8 cellular contexts compared by ENCODE assay signal in genomic region chr15:94231728-94232086, GRCh38. TPM values are rescaled to one million over a fixed set of nuclear protein-coding genes. Genes with fewer than 3 reads are reported as not detected.
DNase-seq lines count a peak whose midpoint lies in the region; ATAC-seq and TF ChIP-seq lines count a peak whose summit lies in the region.

No MANE protein-coding gene starts in this region.

- H3K27ac Mint-ChIP-seq in activated CD4-positive, alpha-beta T cell treated with anti-CD3 and anti-CD28 coated beads, Interleukin-2, amount 10 ng/mL, durations not matched to agents 24 days and 14 days, result peak overlapping the region; percentile 97
- peak overlapping the region; percentile 98 for H3K27ac Mint-ChIP-seq in natural killer cell treated with Interleukin-12 subunit alpha and Interleukin-12 subunit beta and Interleukin-15 and Interleukin-18, amount 100 ng/mL, for 72 hours

- peak overlapping the region; percentile 89 for H3K4me3 Mint-ChIP-seq in activated CD4-positive, alpha-beta T cell treated with anti-CD3 and anti-CD28 coated beads, Interleukin-2, amount 10 ng/mL, durations not matched to agents 24 days and 14 days
- H3K4me3 Mint-ChIP-seq in natural killer cell treated with Interleukin-12 subunit alpha and Interleukin-12 subunit beta and Interleukin-15 and Interleukin-18, amount 100 ng/mL, for 72 hours, result peak overlapping the region; percentile 94

- no peak for TF ChIP-seq CTCF in epithelial cell of esophagus (IDR thresholded peaks at IDR 0.05; ENCODE audit: insufficient read depth, low read depth, low read length, missing control alignments)

- peaks cover 2% of the 10 kb centered on the region for H3K9me3 Mint-ChIP-seq in activated CD4-positive, alpha-beta T cell treated with anti-CD3 and anti-CD28 coated beads, Interleukin-2, amount 10 ng/mL, durations not matched to agents 24 days and 14 days
- no peaks in the 10 kb centered on the region for H3K9me3 Mint-ChIP-seq in natural killer cell treated with Interleukin-12 subunit alpha and Interleukin-12 subunit beta and Interleukin-15 and Interleukin-18, amount 100 ng/mL, for 72 hours

- DNase-seq in activated CD4-positive, alpha-beta T cell treated with anti-CD3 and anti-CD28 coated beads, Interleukin-2, amount 10 ng/mL, durations not matched to agents 24 days and 14 days, result no peak
- DNase-seq in activated CD4-positive, alpha-beta T cell treated with anti-CD3 and anti-CD28 coated beads, Interleukin-2, amount 50 U/mL, for 4 hours, result no peak
- peak; percentile 38 for DNase-seq in RKO (ENCODE audit: low spot score)
- peak; percentile 45 for DNase-seq in epithelial cell of esophagus (ENCODE audit: low read depth)
- no peak for DNase-seq in natural killer cell treated with Interleukin-12 subunit alpha and Interleukin-12 subunit beta and Interleukin-15 and Interleukin-18, amount 100 ng/mL, for 72 hours (ENCODE audit: low spot score)
- no peak for DNase-seq in activated effector memory CD4-positive, alpha-beta T cell treated with Interleukin-2 at 50 U/mL for 16 hours
- no peak for DNase-seq in NCI-H446 (lab: John Stamatoyannopoulos, UW)

- H3K4me3 ChIP-seq in epithelial cell of esophagus (ENCODE audit: low read length), result peak overlapping the region; percentile 66

- H3K36me3 Mint-ChIP-seq in activated CD4-positive, alpha-beta T cell treated with anti-CD3 and anti-CD28 coated beads, Interleukin-2, amount 10 ng/mL, durations not matched to agents 24 days and 14 days (ENCODE audit: low read depth), result peaks cover 30% of the 10 kb centered on the region
- H3K36me3 Mint-ChIP-seq in natural killer cell treated with Interleukin-12 subunit alpha and Interleukin-12 subunit beta and Interleukin-15 and Interleukin-18, amount 100 ng/mL, for 72 hours, result peaks cover 33% of the 10 kb centered on the region

- intact Hi-C loops in activated CD4-positive, alpha-beta T cell treated with anti-CD3 and anti-CD28 coated beads, Interleukin-2, amount 10 ng/mL, durations not matched to agents 24 days and 14 days (cut with micrococcal nuclease), result loop anchor here (1.0 to 10.0 kb wide), 6 partner anchors 41 to 1427 kb away; no protein-coding TSS in a partner anchor

- H3K4me1 Mint-ChIP-seq in activated CD4-positive, alpha-beta T cell treated with anti-CD3 and anti-CD28 coated beads, Interleukin-2, amount 10 ng/mL, durations not matched to agents 24 days and 14 days, result peaks cover 71% of the 10 kb centered on the region
- peaks cover 65 to 79% of the 10 kb centered on the region in 2 donors for H3K4me1 Mint-ChIP-seq in natural killer cell treated with Interleukin-12 subunit alpha and Interleukin-12 subunit beta and Interleukin-15 and Interleukin-18, amount 100 ng/mL, for 72 hours (ENCODE audit: low read depth in 2 of 2)

- H3K27me3 Mint-ChIP-seq in activated CD4-positive, alpha-beta T cell treated with anti-CD3 and anti-CD28 coated beads, Interleukin-2, amount 10 ng/mL, durations not matched to agents 24 days and 14 days, result no peaks in the 10 kb centered on the region
- no peaks in the 10 kb centered on the region for H3K27me3 Mint-ChIP-seq in natural killer cell treated with Interleukin-12 subunit alpha and Interleukin-12 subunit beta and Interleukin-15 and Interleukin-18, amount 100 ng/mL, for 72 hours

- ATAC-seq in HG02943 (IDR thresholded peaks at IDR 0.05; ENCODE audit: low read depth, unreplicated experiment), result peak; percentile 18
- peak in 1 of 2 donors; percentile 8 for ATAC-seq in natural killer cell treated with Interleukin-12 subunit alpha and Interleukin-12 subunit beta and Interleukin-15 and Interleukin-18, amount 100 ng/mL, for 72 hours

RNA-seq across cellular contexts. Expression of gene MCTP2, which starts 0.3 kb away (rescaled TPM):
- 49.8 and 58.9 TPM in 2 replicates for total RNA-seq in activated CD4-positive, alpha-beta T cell treated with anti-CD3 and anti-CD28 coated beads, Interleukin-2, amount 10 ng/mL, durations not matched to agents 24 days and 14 days
- total RNA-seq in natural killer cell treated with Interleukin-12 subunit alpha and Interleukin-12 subunit beta and Interleukin-15 and Interleukin-18, amount 100 ng/mL, for 72 hours, result 100 to 1,000 TPM; 262 to 344 TPM

Comparison
In these comparisons a context has a peak if more than half of its experiments do, and no peak if none do; other contexts are left out.
1. DNase-seq: peak in RKO (single experiment) and epithelial cell of esophagus (single experiment); none in activated CD4-positive, alpha-beta T cell treated with anti-CD3 and anti-CD28 coated beads, Interleukin-2, amount 10 ng/mL, durations not matched to agents 24 days and 14 days (single experiment), activated CD4-positive, alpha-beta T cell treated with anti-CD3 and anti-CD28 coated beads, Interleukin-2, amount 50 U/mL, for 4 hours (0 of 2), natural killer cell treated with Interleukin-12 subunit alpha and Interleukin-12 subunit beta and Interleukin-15 and Interleukin-18, amount 100 ng/mL, for 72 hours (single experiment), activated effector memory CD4-positive, alpha-beta T cell treated with Interleukin-2 at 50 U/mL for 16 hours (single experiment) and NCI-H446 (0 of 2).